ENCODE assay signal across 8 cellular contexts in the genomic region with DNA sequence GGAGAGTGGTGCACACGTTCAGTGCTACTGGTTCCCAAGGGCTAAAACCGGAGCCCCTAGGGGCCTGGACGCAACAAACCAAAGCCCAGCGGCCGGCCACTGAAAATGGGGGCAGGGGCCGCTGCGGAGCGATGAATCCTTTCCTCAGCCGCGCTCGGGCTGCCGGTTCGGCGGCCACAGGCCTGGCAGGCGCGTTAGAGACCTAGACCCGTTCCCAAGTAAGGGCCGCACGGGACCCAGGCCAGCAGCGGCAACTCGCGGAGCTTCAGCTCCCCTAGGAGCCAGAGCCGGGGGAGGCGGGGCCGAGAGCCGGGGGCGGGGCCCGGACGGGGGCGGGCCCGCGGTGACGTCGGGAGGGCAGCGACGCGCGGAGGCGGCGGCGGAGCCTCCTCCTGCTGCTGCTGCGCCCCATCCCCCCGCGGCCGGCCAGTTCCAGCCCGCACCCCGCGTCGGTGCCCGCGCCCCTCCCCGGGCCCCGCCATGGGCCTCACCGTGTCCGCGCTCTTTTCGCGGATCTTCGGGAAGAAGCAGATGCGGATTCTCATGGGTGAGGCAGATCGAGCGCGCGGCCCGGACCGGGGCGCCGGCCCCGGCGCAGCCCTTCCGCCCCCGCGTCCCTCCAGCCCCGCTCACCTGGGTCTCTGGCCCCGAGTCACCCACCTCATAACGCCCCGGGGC. TPM values are rescaled to one million over a fixed set of nuclear protein-coding genes. Genes with fewer than 3 reads are reported as not detected.
DNase-seq lines count a peak whose midpoint lies in the region; FAIRE-seq and TF ChIP-seq lines count a peak whose summit lies in the region.

A gene (plus strand): TSS at position 393 of the 678 bp plus-strand sequence. CDS start 88 bp downstream, at position 481.

- peaks cover 37% of the 10 kb centered on the region for H3K36me3 ChIP-seq in SJSA1
- peaks cover 18 to 42% of the 10 kb centered on the region in 2 donors for H3K36me3 ChIP-seq in neuronal stem cell (replicated peaks in 1 of 2; ENCODE audit: control insufficient read depth in 2 of 2, insufficient read depth in 2 of 2, low read length in 2 of 2)

- no peak within 1 kb of the TSS for H3K4ac ChIP-seq in neuronal stem cell (ENCODE audit: low read length)

- no peak within 1 kb of the TSS for H4K8ac ChIP-seq in neuronal stem cell (ENCODE audit: low read depth, low read length)

- peak within 1 kb of the TSS; percentile 81 for H3K9ac ChIP-seq in neuronal stem cell (ENCODE audit: low read depth, low read length, poor library complexity)

- no peak within 1 kb of the TSS for H4K91ac ChIP-seq in neuronal stem cell (ENCODE audit: low read depth, low read length, poor library complexity)

- FAIRE-seq in H54 (lab: Jason Lieb, UNC), result no peak

- TF ChIP-seq POLR2A in H54 (IDR thresholded peaks at IDR 0.05; ENCODE audit: low read depth, low read length), result peak; percentile 73

- H2BK5ac ChIP-seq in neuronal stem cell (ENCODE audit: low read length), result no peak within 1 kb of the TSS

- H3K27ac ChIP-seq in SJSA1 (peak within 1 kb of the TSS; percentile 52), neuronal stem cell (replicated peaks; ENCODE audit: low read length) (no peak within 1 kb of the TSS)

- peak; percentile 83 for DNase-seq in ELR (ENCODE audit: low read depth)
- DNase-seq in H54 (ENCODE audit: insufficient read length, low spot score), result peak; percentile 93
- DNase-seq in M059J (ENCODE audit: low read depth), result peak; percentile 76
- peak; percentile 57 to 84 for DNase-seq in SJSA1 (ENCODE audit: low read depth in 1 of 2, low spot score in 2 of 2)
- peak; percentile 61 to 89 (median 68) for DNase-seq in activated naive CD4-positive, alpha-beta T cell (lab: John Stamatoyannopoulos, UW)
- DNase-seq in foreskin melanocyte, result peak; percentile 62
- DNase-seq in neuronal stem cell (ENCODE audit: low spot score), result peak; percentile 83

- H3K9me3 ChIP-seq in SJSA1 (replicated peaks) (0 out of 2 replicates have a peak, but pooled peaks cover 3% of the 10 kb centered on the region), neuronal stem cell (replicated peaks in 1 of 2; ENCODE audit: control insufficient read depth in 2 of 2, insufficient read depth in 1 of 2, low read depth in 1 of 2, low read length in 2 of 2) (no peaks in the 10 kb centered on the region)

- H2AFZ ChIP-seq in neuronal stem cell (ENCODE audit: low read length), result peak within 1 kb of the TSS; percentile 99

- no CpG with 5 or more reads among the region's 77 CpGs for WGBS in neuronal stem cell (ENCODE audit: extremely low coverage in 2 of 2, insufficient read length in 2 of 2, insufficient replicate concordance in 1 of 2), 2 donors

- peaks cover 31% of the 10 kb centered on the region for H3K4me1 ChIP-seq in SJSA1 (replicated peaks)
- H3K4me1 ChIP-seq in neuronal stem cell (ENCODE audit: control insufficient read depth in 2 of 2, insufficient read depth in 1 of 2, low read depth in 1 of 2, low read length in 2 of 2), result peaks cover 16 to 18% of the 10 kb centered on the region in 2 donors

- H3K4me3 ChIP-seq in SJSA1 (peak within 1 kb of the TSS; percentile 92), neuronal stem cell (ENCODE audit: low read length in 2 of 2) (peak within 1 kb of the TSS; percentile 89 to 90)

- no peak within 1 kb of the TSS for H2BK15ac ChIP-seq in neuronal stem cell (ENCODE audit: low read length)

- peak within 1 kb of the TSS; percentile 44 for H3K23ac ChIP-seq in neuronal stem cell (ENCODE audit: low read depth, low read length, poor library complexity)

- H3K14ac ChIP-seq in neuronal stem cell (ENCODE audit: low read length), result peak within 1 kb of the TSS; percentile 60

- H3K4me2 ChIP-seq in neuronal stem cell (ENCODE audit: insufficient read depth, low read length, poor library complexity, severe bottlenecking), result peak within 1 kb of the TSS; percentile 77

- no peaks in the 10 kb centered on the region for H3K27me3 ChIP-seq in SJSA1 (replicated peaks)
- peaks cover 0 to 3% (median 0%) of the 10 kb centered on the region in 3 experiments for H3K27me3 ChIP-seq in neuronal stem cell (ENCODE audit: control insufficient read depth in 3 of 3, insufficient read depth in 3 of 3, low read depth in 1 of 3, low read length in 3 of 3)

- TF ChIP-seq CTCF in subcutaneous adipose tissue (IDR thresholded peaks at IDR 0.05; ENCODE audit: low read depth), result no peak

- H2AK5ac ChIP-seq in neuronal stem cell (ENCODE audit: low read depth, low read length), result no peak within 1 kb of the TSS

- peaks cover 8% of the 10 kb centered on the region for H3K79me1 ChIP-seq in neuronal stem cell (ENCODE audit: low read depth, low read length)

- peak within 1 kb of the TSS; percentile 92 for H3K18ac ChIP-seq in neuronal stem cell (ENCODE audit: low read length)

- no peak within 1 kb of the TSS for H2BK12ac ChIP-seq in neuronal stem cell (ENCODE audit: low read length)

- H2BK120ac ChIP-seq in neuronal stem cell (ENCODE audit: low read depth, low read length), result peak within 1 kb of the TSS; percentile 63

RNA-seq across cellular contexts. Expression of the gene that starts here (rescaled TPM):
- total RNA-seq in M059J (2014; rRNA removed; shearing (Covaris generic)), result 250 and 256 TPM in 2 replicates
- total RNA-seq in SJSA1 (2014; rRNA removed; shearing (Covaris generic)), result 154 and 169 TPM in 2 replicates
- 174 TPM for polyA plus RNA-seq in neuronal stem cell (2013, experiment 1 of 2)
- 173 TPM for polyA plus RNA-seq in neuronal stem cell (2013, experiment 2 of 2)
- total RNA-seq in subcutaneous adipose tissue, result 100 to 1,000 TPM in 3 of 4 donors, 10 to 100 TPM in 1; 64.9 to 140 (median 116) TPM
